Comparison of ENCODE assay signal across 1 cellular context in genomic region chr6:6758546-6758914, GRCh38.
TF ChIP-seq lines count a peak whose summit lies in the region.

No MANE protein-coding gene starts in this region.

TF ChIP-seq in GM23338, 12 proteins besides CTCF, POLR2A, EP300 and RAD21 (continued from another document):
- TF ChIP-seq REST (IDR thresholded peaks at IDR 0.05; ENCODE audit: unreplicated experiment) (no peak), POLR2AphosphoS5 (IDR thresholded peaks at IDR 0.05; ENCODE audit: low read depth) (no peak), EZH2 (IDR thresholded peaks at IDR 0.05; ENCODE audit: low read depth, unreplicated experiment) (no peak), ETS1 (IDR thresholded peaks at IDR 0.05) (no peak), ZNF331 (CRISPR knock-in tag; IDR thresholded peaks at IDR 0.05; ENCODE audit: low read depth) (no peak), ZNF114 (CRISPR knock-in tag; IDR thresholded peaks at IDR 0.05) (no peak)
